Comparison of ENCODE assay signal across 11 cellular contexts in the genomic region with DNA sequence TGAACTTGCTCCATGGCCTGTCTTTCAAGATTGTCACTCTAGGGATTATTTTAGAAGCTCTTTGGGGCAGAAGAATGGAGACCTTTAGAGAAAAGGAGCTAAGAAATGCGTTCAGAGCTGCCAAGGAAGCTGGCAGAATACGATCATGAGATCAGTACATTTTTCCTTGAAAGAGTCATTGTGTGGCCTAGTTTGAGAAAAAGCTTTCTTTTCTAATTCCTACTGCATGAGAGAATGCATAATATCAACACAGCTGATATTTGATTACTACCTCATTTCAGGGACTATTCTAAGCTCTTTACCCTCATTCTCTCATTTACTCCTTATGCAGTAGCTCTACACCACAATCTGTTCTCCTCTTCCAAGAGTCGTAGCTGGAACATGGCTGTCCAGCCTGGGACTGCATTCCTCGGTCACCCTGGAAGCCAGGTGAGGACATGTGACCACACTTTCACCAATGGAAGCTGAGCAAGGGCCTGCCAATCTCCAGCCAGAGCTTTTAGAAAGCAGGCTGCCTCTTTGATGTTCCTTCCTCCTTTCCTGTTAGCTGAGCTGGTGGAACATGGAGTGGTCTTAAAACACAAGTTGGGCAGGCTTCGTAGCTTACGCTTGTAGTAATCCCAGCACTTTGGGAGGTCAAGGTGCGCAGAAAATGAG.
A peak's percentile ranks its signal among the peaks of the same experiment; 100 is the strongest.
DNase-seq lines count a peak whose midpoint lies in the region; FAIRE-seq and TF ChIP-seq lines count a peak whose summit lies in the region.
"Had no signal": no experiment of that assay in that cellular context is flagged by ENCODE, and none has a peak within 500 bp of the region (broad histone marks: within the 10 kb centered on the region; RNA-seq: fewer than 3 reads in every experiment).

No MANE protein-coding gene starts in this region.

- no peak overlapping the region for H3K4me3 ChIP-seq in esophagus muscularis mucosa
- H3K4me3 ChIP-seq: cardiac muscle cell had no signal

- no peak for FAIRE-seq in RCC 7860 (lab: Jason Lieb, UNC)

- peak overlapping the region; percentile 42 to 56 (median 50) for H3K27ac ChIP-seq in esophagus muscularis mucosa (replicated peaks in 1 of 4)
- H3K27ac ChIP-seq: cardiac muscle cell, neutrophil had no signal

- TF ChIP-seq EP300 in esophagus muscularis mucosa (IDR thresholded peaks at IDR 0.05), result no peak

- DNase-seq in AG08396 (ENCODE audit: low spot score) (peak; percentile 68), M059J (ENCODE audit: low read depth) (peak; percentile 54), esophagus muscularis mucosa (ENCODE audit: extremely low spot score) (no peak), midbrain (lab: John Stamatoyannopoulos, UW) (peak; percentile 47), cerebellar nuclear complex (lab: John Stamatoyannopoulos, UW) (no peak), NCI-H2029 treated with DMSO at 0.1 percent for 48 hours (lab: John Stamatoyannopoulos, UW) (no peak), RCC 7860 (ENCODE audit: low spot score) (no peak)
- no peak for DNase-seq in stimulated activated CD4-positive, alpha-beta T cell treated with anti-CD3 and anti-CD28 coated beads, Interleukin-2, amount 100 ng/mL, for 48 hours
- DNase-seq: NCI-H510A treated with DMSO at 0.1 percent for 48 hours had no signal

- H3K4me1 ChIP-seq in esophagus muscularis mucosa, result peaks cover 0 to 41% (median 32%) of the 10 kb centered on the region in 4 donors

- no peaks in the 10 kb centered on the region for H3K9me3 ChIP-seq in esophagus muscularis mucosa
- H3K9me3 ChIP-seq: neutrophil had no signal

- TF ChIP-seq CTCF in esophagus muscularis mucosa (IDR thresholded peaks at IDR 0.05), result no peak

- no peaks in the 10 kb centered on the region for H3K36me3 ChIP-seq in esophagus muscularis mucosa
- H3K36me3 ChIP-seq: cardiac muscle cell, neutrophil had no signal

- H3K27me3 ChIP-seq in esophagus muscularis mucosa, result no peaks in the 10 kb centered on the region
- H3K27me3 ChIP-seq: cardiac muscle cell had no signal

- no peak for TF ChIP-seq POLR2A in esophagus muscularis mucosa (IDR thresholded peaks at IDR 0.05; ENCODE audit: low read depth)

- intact Hi-C loops in esophagus muscularis mucosa (cut with DNase I), result no loop called here

- WGBS in esophagus muscularis mucosa, result 67% methylated on average over 7 of the region's 7 CpGs

Comparison
In these comparisons a context has a peak if more than half of its experiments do, and no peak if none do; other contexts are left out.
1. DNase-seq: peak in AG08396 (single experiment), M059J (single experiment) and midbrain (single experiment); none in esophagus muscularis mucosa (single experiment), stimulated activated CD4-positive, alpha-beta T cell treated with anti-CD3 and anti-CD28 coated beads, Interleukin-2, amount 100 ng/mL, for 48 hours (0 of 2), cerebellar nuclear complex (0 of 2), NCI-H2029 treated with DMSO at 0.1 percent for 48 hours (single experiment) and RCC 7860 (single experiment).